ENCODE assay signal across 8 cellular contexts in genomic region chr10:112137381-112137987, GRCh38. TPM values are rescaled to one million over a fixed set of nuclear protein-coding genes. Genes with fewer than 3 reads are reported as not detected.
DNase-seq lines count a peak whose midpoint lies in the region; ATAC-seq and TF ChIP-seq lines count a peak whose summit lies in the region.

No MANE protein-coding gene starts in this region.

- peak; percentile 58 for ATAC-seq in GM18907 (IDR thresholded peaks at IDR 0.05; ENCODE audit: unreplicated experiment)
- ATAC-seq in HG03520 (IDR thresholded peaks at IDR 0.05; ENCODE audit: unreplicated experiment): peak; percentile 34
- ATAC-seq in PC-3: peak; percentile 77

- no peaks in the 10 kb centered on the region for H3F3A ChIP-seq in PC-3 (ENCODE audit: low read length, unreplicated experiment)

- DNase-seq in AG09319 (ENCODE audit: extremely low read depth, low read depth): peak; percentile 23
- DNase-seq in PC-3: peak; percentile 72
- DNase-seq in activated T-helper 1 cell treated with Interleukin-2 at 50 U/mL for 16 hours (ENCODE audit: low read depth): peak; percentile 31
- peak; percentile 64 for DNase-seq in fibroblast of the aortic adventitia (ENCODE audit: low read depth)
- peak; percentile 83 for DNase-seq in superior temporal gyrus (ENCODE audit: extremely low spot score)

- H3K79me2 ChIP-seq in PC-3 (ENCODE audit: low read length): no peaks in the 10 kb centered on the region

- intact Hi-C loops in PC-3 (cut with micrococcal nuclease): no loop called here

- no peaks in the 10 kb centered on the region for H3K27me3 ChIP-seq in PC-3 (ENCODE audit: low read length)
- H3K27me3 ChIP-seq in neutrophil: no peaks in the 10 kb centered on the region

- H3K4me3 ChIP-seq in PC-3 (ENCODE audit: low read length) (no peak overlapping the region), fibroblast of the aortic adventitia (ENCODE audit: low read depth, low read length) (no peak overlapping the region), neutrophil (ENCODE audit: low read depth in 1 of 2, low read length in 1 of 2) (no peak overlapping the region)

- no peaks in the 10 kb centered on the region for H4K20me1 ChIP-seq in PC-3 (ENCODE audit: low read length)

- BruUV-seq in PC-3 (replicated peaks; lab: Mats Ljungman, UMichigan): no TSS peak

- H3K9me3 ChIP-seq in PC-3 (ENCODE audit: low read length): no peaks in the 10 kb centered on the region
- no peaks in the 10 kb centered on the region for H3K9me3 ChIP-seq in neutrophil

- TF ChIP-seq CTCF in AG09319 (IDR thresholded peaks at IDR 0.05; ENCODE audit: low read depth, low read length) (peak; percentile 96), PC-3 (conservative IDR thresholded peaks at IDR 0.05; ENCODE audit: low read depth, low read length) (peak; percentile 82), fibroblast of the aortic adventitia (IDR thresholded peaks at IDR 0.05; ENCODE audit: insufficient read depth, low read length) (peak; percentile 98), neutrophil (IDR thresholded peaks at IDR 0.05) (peak; percentile 46)

- POLR2A ChIA-PET in PC-3 (lab: Charles Lee; ENCODE audit: unreplicated experiment): interaction anchor here (0.7 kb wide), 1 partner anchor 8 kb away, joined by 4 read pairs; no protein-coding TSS in a partner anchor

- H3K4me2 ChIP-seq in PC-3 (ENCODE audit: low read length): no peak overlapping the region

- H3K4me1 ChIP-seq in PC-3 (ENCODE audit: insufficient read depth, low read length): 0 out of 2 replicates have a peak, but pooled peaks cover 3% of the 10 kb centered on the region
- H3K4me1 ChIP-seq in neutrophil (ENCODE audit: control insufficient read depth in 1 of 2, insufficient read depth in 1 of 2, low read depth in 1 of 2, low read length in 1 of 2): peaks cover 0 to 4% of the 10 kb centered on the region in 2 experiments

- no peak overlapping the region for H3K9ac ChIP-seq in PC-3 (ENCODE audit: low read length)

- CTCF ChIA-PET in PC-3 (lab: Charles Lee): interaction anchor here (0.5 to 0.7 kb wide), 3 partner anchors 9 to 107 kb away, joined by 3 to 5 read pairs (median 3); no protein-coding TSS in a partner anchor

- no peaks in the 10 kb centered on the region for H3K9me2 ChIP-seq in PC-3 (replicated peaks; ENCODE audit: low read length)

- H3K36me3 ChIP-seq in PC-3 (ENCODE audit: low read depth, low read length): no peaks in the 10 kb centered on the region
- H3K36me3 ChIP-seq in neutrophil: no peaks in the 10 kb centered on the region

- no peak overlapping the region for H3K27ac ChIP-seq in PC-3 (ENCODE audit: low read length)
- no peak overlapping the region for H3K27ac ChIP-seq in neutrophil

- H2AFZ ChIP-seq in PC-3 (ENCODE audit: low read length): no peak overlapping the region

RNA-seq across cellular contexts. Expression of gene GPAM, which starts 46.1 kb away (rescaled TPM):
- 5.4 and 6.2 TPM in 2 replicates for total RNA-seq in PC-3 (2014; rRNA removed)
- total RNA-seq in fibroblast of the aortic adventitia (ENCODE audit: low replicate concordance): 8.6 and 10.9 TPM in 2 replicates

Comparison
In these comparisons a context has a peak if more than half of its experiments do, and no peak if none do; other contexts are left out.
1. DNase-seq: peak in every context shown above with its lines; median percentile 83 in superior temporal gyrus; 72 in PC-3; 64 in fibroblast of the aortic adventitia; 31 in activated T-helper 1 cell treated with Interleukin-2 at 50 U/mL for 16 hours; 23 in AG09319.
2. CTCF ChIP-seq: peak in every context shown above with its lines; median percentile 98 in fibroblast of the aortic adventitia; 96 in AG09319; 82 in PC-3; 46 in neutrophil.